In the genomic region with DNA sequence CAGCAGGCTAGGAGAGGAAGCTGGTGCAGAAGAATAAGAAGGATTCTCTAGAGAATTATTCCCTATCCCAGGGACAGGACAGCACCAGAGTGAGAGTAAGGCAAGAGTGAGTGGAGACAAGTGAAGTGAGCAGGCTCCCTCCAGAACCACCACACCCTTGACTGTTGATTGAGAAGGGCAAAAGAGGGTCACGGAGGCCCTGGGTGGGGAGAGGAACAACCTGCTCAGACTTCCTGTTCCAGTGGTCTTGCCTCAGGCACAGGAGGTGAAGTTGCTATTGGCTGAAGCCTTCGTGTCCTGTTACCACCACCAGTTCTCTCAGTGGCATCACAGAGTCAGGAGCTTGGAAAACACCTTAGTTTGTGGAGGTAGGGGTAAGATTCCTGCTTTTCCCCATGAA, we compare ENCODE assay signal across 16 cellular contexts. TPM values are rescaled to one million over a fixed set of nuclear protein-coding genes. Genes with fewer than 3 reads are reported as not detected.
DNase-seq lines count a peak whose midpoint lies in the region; ATAC-seq, FAIRE-seq and TF ChIP-seq lines count a peak whose summit lies in the region.
"Had no signal": no experiment of that assay in that cellular context is flagged by ENCODE, and none has a peak within 500 bp of the region (broad histone marks: within the 10 kb centered on the region; RNA-seq: fewer than 3 reads in every experiment).

No MANE protein-coding gene starts in this region.

- TF ChIP-seq POLR2A in endothelial cell of umbilical vein (IDR thresholded peaks at IDR 0.05; ENCODE audit: low read depth, low read length) = no peak

- no peaks in the 10 kb centered on the region for H3K9me3 Mint-ChIP-seq in activated naive CD4-positive, alpha-beta T cell treated with anti-CD3 and anti-CD28 coated beads, Interleukin-2, amount 10 ng/mL, durations not matched to agents 7 days and 5 days
- no peaks in the 10 kb centered on the region for H3K9me3 Mint-ChIP-seq in activated naive CD4-positive, alpha-beta T cell treated with anti-CD3 and anti-CD28 coated beads for 36 hours
- H3K9me3 Mint-ChIP-seq in T-cell = no peaks in the 10 kb centered on the region
- H3K9me3 Mint-ChIP-seq in HFFc6 = no peaks in the 10 kb centered on the region

- H3K36me3 ChIP-seq in endothelial cell of umbilical vein (ENCODE audit: control insufficient read depth in 2 of 2, extremely low read depth in 1 of 2, insufficient read depth in 2 of 2, low read length in 2 of 2) (no peaks in the 10 kb centered on the region), upper lobe of right lung (peaks cover 7% of the 10 kb centered on the region)
- H3K36me3 ChIP-seq: BE2C, pancreas had no signal

- peaks cover 27% of the 10 kb centered on the region for H3K4me1 Mint-ChIP-seq in activated naive CD4-positive, alpha-beta T cell treated with anti-CD3 and anti-CD28 coated beads, Interleukin-2, amount 10 ng/mL, durations not matched to agents 7 days and 5 days
- H3K4me1 Mint-ChIP-seq in activated naive CD4-positive, alpha-beta T cell treated with anti-CD3 and anti-CD28 coated beads for 36 hours (ENCODE audit: low read depth) = peaks cover 31% of the 10 kb centered on the region
- H3K4me1 Mint-ChIP-seq in T-cell (peaks cover 41 to 59% (median 53%) of the 10 kb centered on the region in 3 donors), HFFc6 (ENCODE audit: low read depth) (peaks cover 14% of the 10 kb centered on the region)

- H3K27me3 ChIP-seq in endothelial cell of umbilical vein (ENCODE audit: control insufficient read depth in 2 of 2, insufficient read depth in 2 of 2, low read length in 2 of 2) (no peaks in the 10 kb centered on the region), upper lobe of right lung (no peaks in the 10 kb centered on the region)
- H3K27me3 ChIP-seq: pancreas had no signal

- H4K20me1 ChIP-seq in endothelial cell of umbilical vein (replicated peaks; ENCODE audit: control insufficient read depth, extremely low read depth, insufficient read depth, low read length) = no peaks in the 10 kb centered on the region

- dilution Hi-C loops in endothelial cell of umbilical vein (cut with MboI; ENCODE audit: extremely low pct_ligation_motif_present, low sequenced_read_pairs) = no loop called here

- BruUV-seq in endothelial cell of umbilical vein (replicated peaks; lab: Mats Ljungman, UMichigan) = no TSS peak

- no peaks in the 10 kb centered on the region for H3K27me3 Mint-ChIP-seq in activated naive CD4-positive, alpha-beta T cell treated with anti-CD3 and anti-CD28 coated beads, Interleukin-2, amount 10 ng/mL, durations not matched to agents 7 days and 5 days
- H3K27me3 Mint-ChIP-seq in activated naive CD4-positive, alpha-beta T cell treated with anti-CD3 and anti-CD28 coated beads for 36 hours (ENCODE audit: low read depth) = no peaks in the 10 kb centered on the region
- H3K27me3 Mint-ChIP-seq in T-cell (no peaks in the 10 kb centered on the region), HFFc6 (ENCODE audit: insufficient read depth) (no peaks in the 10 kb centered on the region; the same call in 1 of the 2 replicates)

- peak overlapping the region; percentile 27 for H3K27ac ChIP-seq in endothelial cell of umbilical vein (ENCODE audit: insufficient read depth, low read depth, low read length)
- H3K27ac ChIP-seq in upper lobe of right lung = no peak overlapping the region
- H3K27ac ChIP-seq: KMS-11, pancreas had no signal

- H3K9me3 ChIP-seq in endothelial cell of umbilical vein (replicated peaks; ENCODE audit: control insufficient read depth, insufficient read depth, low read length) = no peaks in the 10 kb centered on the region
- no peaks in the 10 kb centered on the region for H3K9me3 ChIP-seq in upper lobe of right lung
- H3K9me3 ChIP-seq: BE2C, pancreas had no signal

- H3K79me2 ChIP-seq in endothelial cell of umbilical vein (ENCODE audit: control insufficient read depth, insufficient read depth, low read length) = no peaks in the 10 kb centered on the region

- H3K4me1 ChIP-seq in endothelial cell of umbilical vein (ENCODE audit: control insufficient read depth, extremely low read depth, insufficient read depth, low read length) (peaks cover 33% of the 10 kb centered on the region), upper lobe of right lung (peaks cover 15% of the 10 kb centered on the region)
- H3K4me1 ChIP-seq: BE2C had no signal

- H3K4me3 Mint-ChIP-seq in activated naive CD4-positive, alpha-beta T cell treated with anti-CD3 and anti-CD28 coated beads, Interleukin-2, amount 10 ng/mL, durations not matched to agents 7 days and 5 days = no peak overlapping the region
- no peak overlapping the region for H3K4me3 Mint-ChIP-seq in activated naive CD4-positive, alpha-beta T cell treated with anti-CD3 and anti-CD28 coated beads for 36 hours
- H3K4me3 Mint-ChIP-seq in T-cell (no peak overlapping the region), HFFc6 (no peak overlapping the region)

- POLR2A ChIA-PET in T-cell (lab: Charles Lee) (no interaction called here), endothelial cell of umbilical vein (lab: Charles Lee) (interaction anchor here (1.1 to 1.2 kb wide), 2 partner anchors 12 to 73 kb away, joined by 3 to 4 read pairs; no protein-coding TSS in a partner anchor)

- peak overlapping the region; percentile 35 for H2AFZ ChIP-seq in endothelial cell of umbilical vein (ENCODE audit: low read depth, low read length)

- FAIRE-seq in endothelial cell of umbilical vein (lab: Jason Lieb, UNC) = no peak
- FAIRE-seq: islet of Langerhans, pancreas had no signal

- intact Hi-C loops in activated naive CD4-positive, alpha-beta T cell treated with anti-CD3 and anti-CD28 coated beads for 36 hours (cut with micrococcal nuclease) = no loop called here
- intact Hi-C loops in endothelial cell of umbilical vein (cut with micrococcal nuclease) = loop anchor here (2.0 to 10.0 kb wide), 3 partner anchors 15 to 435 kb away; partner anchors contain the start of gene PICALM
- intact Hi-C loops in upper lobe of right lung (cut with DNase I) = no loop called here

- peak overlapping the region; percentile 49 for H3K27ac Mint-ChIP-seq in activated naive CD4-positive, alpha-beta T cell treated with anti-CD3 and anti-CD28 coated beads, Interleukin-2, amount 10 ng/mL, durations not matched to agents 7 days and 5 days
- no peak overlapping the region for H3K27ac Mint-ChIP-seq in activated naive CD4-positive, alpha-beta T cell treated with anti-CD3 and anti-CD28 coated beads for 36 hours
- peak overlapping the region; percentile 58 to 79 for H3K27ac Mint-ChIP-seq in T-cell
- no peak overlapping the region for H3K27ac Mint-ChIP-seq in HFFc6

- no peak overlapping the region for H3K4me3 ChIP-seq in endothelial cell of umbilical vein (replicated peaks in 1 of 3; ENCODE audit: insufficient read depth in 1 of 3, low read depth in 1 of 3, low read length in 3 of 3)
- no peak overlapping the region for H3K4me3 ChIP-seq in upper lobe of right lung
- H3K4me3 ChIP-seq: pancreas had no signal

- no peaks in the 10 kb centered on the region for H3K9me1 ChIP-seq in endothelial cell of umbilical vein (replicated peaks; ENCODE audit: control insufficient read depth, extremely low read depth, insufficient read depth, low read length)

- CTCF ChIA-PET in activated naive CD4-positive, alpha-beta T cell treated with anti-CD3 and anti-CD28 coated beads, Interleukin-2, amount 10 ng/mL, durations not matched to agents 7 days and 5 days (lab: Charles Lee) = interaction anchor here (1.0 to 1.1 kb wide), 2 partner anchors 25 to 109 kb away, joined by 3 read pairs; no protein-coding TSS in a partner anchor
- CTCF ChIA-PET in activated naive CD4-positive, alpha-beta T cell treated with anti-CD3 and anti-CD28 coated beads for 36 hours (lab: Charles Lee) = interaction anchor here (0.8 to 1.5 kb wide), 4 partner anchors 10 to 117 kb away, joined by 3 to 4 read pairs (median 4); partner anchors contain the start of gene CCDC83
- CTCF ChIA-PET in T-cell (lab: Charles Lee) (interaction anchor here (0.5 to 0.6 kb wide), 3 partner anchors 32 to 143 kb away, joined by 3 to 4 read pairs (median 3); no protein-coding TSS in a partner anchor), endothelial cell of umbilical vein (lab: Charles Lee) (interaction anchor here (0.9 to 2.0 kb wide), 5 partner anchors 12 to 117 kb away, joined by 3 to 5 read pairs (median 3); no protein-coding TSS in a partner anchor)

- no peak overlapping the region for H3K9ac ChIP-seq in endothelial cell of umbilical vein (replicated peaks; ENCODE audit: extremely low read depth, insufficient read depth, low read length)
- H3K9ac ChIP-seq: KMS-11 had no signal

- no peak for TF ChIP-seq CTCF in endothelial cell of umbilical vein (IDR thresholded peaks at IDR 0.05; ENCODE audit: extremely low read depth in 1 of 2, insufficient read depth in 1 of 2, low read depth in 1 of 2, low read length in 2 of 2)
- TF ChIP-seq CTCF in upper lobe of right lung (IDR thresholded peaks at IDR 0.05) = no peak
- no peak for TF ChIP-seq CTCF in HFFc6 (IDR thresholded peaks at IDR 0.05)

- peak overlapping the region; percentile 45 for H3K4me2 ChIP-seq in endothelial cell of umbilical vein (ENCODE audit: insufficient read depth, low read length)
- H3K4me2 ChIP-seq: KMS-11 had no signal

- ATAC-seq in T-cell (replicated peaks in 1 of 4) (peak; percentile 40 to 85 (median 56)), upper lobe of right lung (peak; percentile 25), GM19023 (IDR thresholded peaks at IDR 0.05; ENCODE audit: unreplicated experiment) (no peak)

- peaks cover 52% of the 10 kb centered on the region for H3K36me3 Mint-ChIP-seq in activated naive CD4-positive, alpha-beta T cell treated with anti-CD3 and anti-CD28 coated beads, Interleukin-2, amount 10 ng/mL, durations not matched to agents 7 days and 5 days
- H3K36me3 Mint-ChIP-seq in activated naive CD4-positive, alpha-beta T cell treated with anti-CD3 and anti-CD28 coated beads for 36 hours (ENCODE audit: low read depth) = no peaks in the 10 kb centered on the region
- H3K36me3 Mint-ChIP-seq in T-cell = peaks cover 27% of the 10 kb centered on the region
- H3K36me3 Mint-ChIP-seq in HFFc6 (ENCODE audit: low read depth) = peaks cover 28% of the 10 kb centered on the region

- DNase-seq in activated naive CD4-positive, alpha-beta T cell treated with anti-CD3 and anti-CD28 coated beads, Interleukin-2, amount 10 ng/mL, durations not matched to agents 7 days and 5 days = peak; percentile 39
- no peak for DNase-seq in activated naive CD4-positive, alpha-beta T cell treated with anti-CD3 and anti-CD28 coated beads for 36 hours
- peak in 3 of 34 experiments; percentile 11 to 27 (median 11) for DNase-seq in T-cell
- no peak for DNase-seq in endothelial cell of umbilical vein (ENCODE audit: low read depth, low spot score)
- no peak for DNase-seq in upper lobe of right lung
- no peak for DNase-seq in SHP77 treated with DMSO at 0.1 percent for 48 hours (lab: John Stamatoyannopoulos, UW)
- DNase-seq in HFFc6 = no peak
- DNase-seq: BE2C, DMS79, NCI-H1417 treated with DMSO at 0.1 percent for 48 hours, NCI-H510A treated with DMSO at 0.1 percent for 48 hours, pancreas had no signal

RNA-seq across cellular contexts. Expression of gene CCDC89, which starts 51.7 kb away (rescaled TPM):
- total RNA-seq in activated naive CD4-positive, alpha-beta T cell treated with anti-CD3 and anti-CD28 coated beads for 36 hours = not detected
- total RNA-seq in T-cell = 1 to 10 TPM in 1 of 5 donors, under 1 TPM in 4; 0.50 to 1.1 (median 0.53) TPM
- total RNA-seq in endothelial cell of umbilical vein = 0.23 TPM in 1 of 2 replicates, not detected in the other
- polyA plus RNA-seq in endothelial cell of umbilical vein = not detected in 2 replicates
- polyA plus RNA-seq in endothelial cell of umbilical vein (2011; cell fraction: cytosol; rRNA removed) = not detected in 2 replicates
- polyA plus RNA-seq in endothelial cell of umbilical vein (2011; cell fraction: nucleus; rRNA removed) = not detected in 2 replicates
- not detected in 2 replicates for polyA plus RNA-seq in endothelial cell of umbilical vein (2012)
- polyA minus RNA-seq in endothelial cell of umbilical vein = not detected in 2 replicates
- polyA minus RNA-seq in endothelial cell of umbilical vein (2011; cell fraction: cytosol; rRNA and poly(A)+ RNA removed) = not detected
- 0.29 TPM in 1 of 2 replicates, not detected in the other for polyA minus RNA-seq in endothelial cell of umbilical vein (2011; cell fraction: nucleus; rRNA and poly(A)+ RNA removed)
- total RNA-seq in upper lobe of right lung = 1.2 TPM
- 1 to 10 TPM; 1.7 to 3.5 (median 2.8) TPM for total RNA-seq in HFFc6 (2021; fragmentation: NEBNext Ultra II Directional; extraction: Animal tissue kit (Norgen Biotek cat#: 25700))
- total RNA-seq: mononuclear cell had no signal

Comparison
In these comparisons a context has a peak if more than half of its experiments do, and no peak if none do; other contexts are left out.
1. H3K27ac Mint-ChIP-seq: peak in activated naive CD4-positive, alpha-beta T cell treated with anti-CD3 and anti-CD28 coated beads, Interleukin-2, amount 10 ng/mL, durations not matched to agents 7 days and 5 days (single experiment) and T-cell (2 of 2); none in activated naive CD4-positive, alpha-beta T cell treated with anti-CD3 and anti-CD28 coated beads for 36 hours (single experiment) and HFFc6 (single experiment).